Comparison of ENCODE assay signal across 25 cellular contexts in the genomic region with DNA sequence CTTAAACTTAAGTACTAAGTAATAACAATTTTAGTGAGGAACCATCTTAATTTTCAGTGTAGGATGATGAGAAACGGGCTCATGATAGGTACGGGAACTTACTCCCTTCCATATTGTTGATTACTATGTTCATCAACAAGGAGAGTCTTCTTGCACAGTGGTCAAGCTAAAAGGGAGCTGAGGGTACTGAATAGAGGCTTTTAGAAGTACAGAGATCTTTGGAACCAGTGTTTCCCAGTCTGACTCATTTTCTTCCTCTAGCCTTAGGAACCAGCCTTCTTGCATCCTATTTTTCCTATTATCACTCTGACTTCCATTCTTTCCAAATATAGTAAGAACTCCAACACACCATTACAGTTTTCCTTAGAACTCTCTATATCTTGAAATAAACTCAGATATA. TPM values are rescaled to one million over a fixed set of nuclear protein-coding genes. Genes with fewer than 3 reads are reported as not detected.
"Had no signal": no experiment of that assay in that cellular context is flagged by ENCODE, and none has a peak within 500 bp of the region (broad histone marks: within the 10 kb centered on the region; RNA-seq: fewer than 3 reads in every experiment).

No MANE protein-coding gene starts in this region.

- ATAC-seq: naive thymus-derived CD4-positive, alpha-beta T cell; natural killer cell; psoas muscle; right cardiac atrium; right lobe of liver; stimulated activated memory B cell treated with anti-CD40 and anti-IgM and Interleukin-4, amounts not matched to agents 10 μg/mL and 1 μg/mL and 100 μg/mL, for 72 hours; stimulated activated naive CD8-positive, alpha-beta T cell treated with anti-CD3 and anti-CD28 coated beads, Interleukin-15, amount 100 ng/mL, for 72 hours; stimulated activated naive CD8-positive, alpha-beta T cell treated with anti-CD3 and anti-CD28 coated beads, Interleukin-15, Interleukin-2, amounts not matched to agents 100 U/mL and 50 U/mL, for 24 hours; upper lobe of right lung had no signal

- DNase-seq: naive thymus-derived CD4-positive, alpha-beta T cell; natural killer cell; nucleus accumbens; ovary; posterior cingulate gyrus; psoas muscle; right cardiac atrium; right lobe of liver; sigmoid colon; small intestine; stimulated activated CD4-positive, alpha-beta T cell treated with anti-CD3 and anti-CD28 coated beads, Interleukin-15, amount 100 ng/mL, for 24 hours; stimulated activated CD4-positive, alpha-beta T cell treated with anti-CD3 and anti-CD28 coated beads, Interleukin-2, amount 100 ng/mL, for 24 hours; stimulated activated CD4-positive, alpha-beta T cell treated with anti-CD3 and anti-CD28 coated beads, Interleukin-2, amount 100 ng/mL, for 48 hours; stimulated activated CD4-positive, alpha-beta T cell treated with anti-CD3 and anti-CD28 coated beads, Interleukin-4, amount 100 ng/mL, for 4 hours; stimulated activated CD8-positive, alpha-beta memory T cell treated with anti-CD3 and anti-CD28 coated beads, Interleukin-4, amount 100 ng/mL, for 48 hours; stimulated activated naive CD4-positive, alpha-beta T cell; stimulated activated naive CD8-positive, alpha-beta T cell treated with anti-CD3 and anti-CD28 coated beads, Interleukin-15, amount 100 ng/mL, for 72 hours; stimulated activated naive CD8-positive, alpha-beta T cell treated with anti-CD3 and anti-CD28 coated beads, Interleukin-15, Interleukin-2, amounts not matched to agents 100 U/mL and 50 U/mL, for 24 hours; substantia nigra; testis; tibial artery; transverse colon; upper lobe of right lung; uterus had no signal

RNA-seq across cellular contexts. Expression of gene SEMA3D, which starts 17.6 kb away (rescaled TPM):
- total RNA-seq: naive thymus-derived CD4-positive, alpha-beta T cell; natural killer cell had no signal
